ENCODE assay signal across 8 cellular contexts in the genomic region with DNA sequence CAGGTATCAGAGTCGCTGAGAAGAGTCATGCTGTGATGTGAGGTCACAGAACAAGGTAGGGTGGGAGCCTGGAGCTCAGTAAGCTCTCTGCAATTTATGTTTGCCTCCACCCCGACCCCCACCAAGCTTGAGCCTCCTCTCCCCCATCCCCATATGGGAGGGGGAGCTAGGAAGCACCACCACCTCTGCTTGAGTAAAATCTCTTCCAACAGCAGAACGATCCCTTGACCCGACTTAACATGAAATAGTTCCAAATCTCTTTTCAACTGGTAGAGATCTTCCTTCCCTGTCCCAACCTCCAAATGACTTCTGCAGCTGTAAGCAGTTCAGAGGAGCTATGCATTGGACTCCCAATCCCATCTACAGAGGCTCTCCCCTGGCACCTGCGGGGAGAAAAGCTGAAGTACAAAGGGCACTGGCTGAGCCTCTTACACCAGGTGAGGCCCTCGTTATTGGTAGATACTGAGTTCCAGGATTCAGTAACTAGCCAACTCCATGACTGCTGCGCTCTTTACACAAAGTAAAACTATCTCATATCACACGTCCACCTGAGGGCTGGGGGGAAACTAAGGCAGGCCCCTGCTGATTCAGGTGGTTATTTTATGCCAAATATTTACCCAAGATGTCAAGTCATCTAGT. TPM values are rescaled to one million over a fixed set of nuclear protein-coding genes. Genes with fewer than 3 reads are reported as not detected.
DNase-seq lines count a peak whose midpoint lies in the region; ATAC-seq and TF ChIP-seq lines count a peak whose summit lies in the region.

No MANE protein-coding gene starts in this region.

- H3K79me2 ChIP-seq in smooth muscle cell (ENCODE audit: low read depth) = peaks cover 38% of the 10 kb centered on the region

- H4K20me1 ChIP-seq in smooth muscle cell (ENCODE audit: low read depth) = peaks cover 60% of the 10 kb centered on the region

- H3K27ac ChIP-seq in HEK293 (ENCODE audit: extremely low read depth, low read depth, low read length) (peak overlapping the region; percentile 100), smooth muscle cell (ENCODE audit: low read depth) (peak overlapping the region; percentile 65)

- CTCF ChIA-PET in HEK293 (lab: Yijun Ruan, JAX) = interaction anchor here (0.8 to 2.3 kb wide), 4 partner anchors 10 to 254 kb away, joined by 3 to 11 read pairs (median 4); no protein-coding TSS in a partner anchor

- H3K4me3 ChIP-seq in BE2C (ENCODE audit: low read depth, low read length) (peak overlapping the region; percentile 74), HEK293 (ENCODE audit: low read depth, low read length) (peak overlapping the region; percentile 92), smooth muscle cell (peak overlapping the region; percentile 96)

- ATAC-seq in left ventricle myocardium superior (no peak), HG03432 (IDR thresholded peaks at IDR 0.05; ENCODE audit: unreplicated experiment) (no peak), HG02938 (IDR thresholded peaks at IDR 0.05; ENCODE audit: unreplicated experiment) (no peak)

- TF ChIP-seq CTCF in BE2C (IDR thresholded peaks at IDR 0.05; ENCODE audit: low read depth, low read length) (no peak), HEK293 (tag by site-specific recombination; IDR thresholded peaks at IDR 0.05) (no peak), smooth muscle cell (IDR thresholded peaks at IDR 0.05; ENCODE audit: borderline replicate concordance, insufficient read depth, poor library complexity, severe bottlenecking) (no peak)

- no peaks in the 10 kb centered on the region for H3K4me1 ChIP-seq in BE2C
- peaks cover 8% of the 10 kb centered on the region; the same call in 1 of the 2 replicates for H3K4me1 ChIP-seq in HEK293 (ENCODE audit: control insufficient read depth, insufficient read depth, low read length)
- peaks cover 10% of the 10 kb centered on the region for H3K4me1 ChIP-seq in smooth muscle cell (ENCODE audit: low read depth)

- H3K9me3 ChIP-seq in BE2C (no peaks in the 10 kb centered on the region), HEK293 (ENCODE audit: control insufficient read depth, insufficient read depth, low read depth, low read length) (no peaks in the 10 kb centered on the region), smooth muscle cell (replicated peaks; ENCODE audit: low read depth) (no peaks in the 10 kb centered on the region)

- H3K27me3 ChIP-seq in BE2C (no peaks in the 10 kb centered on the region), smooth muscle cell (ENCODE audit: low read depth) (no peaks in the 10 kb centered on the region)

- POLR2A ChIA-PET in HEK293 (lab: Yijun Ruan, JAX) = interaction anchor here (0.7 to 9.9 kb wide), 19 partner anchors 10 to 367 kb away, joined by 3 to 85 read pairs (median 7); a partner anchor contains a TSS

- peaks cover 46% of the 10 kb centered on the region for H3F3A ChIP-seq in smooth muscle cell (ENCODE audit: low read depth)

- WGBS in smooth muscle cell (ENCODE audit: low lambda C conversion rate) = 42% methylated on average over 8 of the region's 8 CpGs

- H3K9ac ChIP-seq in smooth muscle cell (ENCODE audit: low read depth) = no peak overlapping the region

- DNase-seq in BE2C (no peak), left ventricle myocardium superior (peak; percentile 15), smooth muscle cell (lab: John Stamatoyannopoulos, UW; ENCODE audit: unreplicated experiment) (no peak)
- DNase-seq in activated CD8-positive, alpha-beta memory T cell treated with anti-CD3 and anti-CD28 coated beads for 24 hours = peak; percentile 69
- DNase-seq in stimulated activated CD4-positive, alpha-beta T cell treated with anti-CD3 and anti-CD28 coated beads, Interleukin-12 subunit alpha, Interleukin-12 subunit beta, amount 100 ng/mL, for 4 hours = no peak

- no peak overlapping the region for H2AFZ ChIP-seq in smooth muscle cell (ENCODE audit: low read depth)

- intact Hi-C loops in left ventricle myocardium superior (cut with micrococcal nuclease) = no loop called here

- peak overlapping the region; percentile 95 for H3K4me2 ChIP-seq in smooth muscle cell

- H3K36me3 ChIP-seq in BE2C (peaks cover 39% of the 10 kb centered on the region), HEK293 (ENCODE audit: control insufficient read depth in 2 of 2, insufficient read depth in 1 of 2, low read length in 2 of 2) (peaks cover 18 to 40% of the 10 kb centered on the region in 2 experiments), smooth muscle cell (ENCODE audit: low read depth) (peaks cover 3% of the 10 kb centered on the region)

TF ChIP-seq in HEK293, 187 proteins besides CTCF, POLR2A, EP300 and RAD21:
- TF ChIP-seq, protein P1, sequence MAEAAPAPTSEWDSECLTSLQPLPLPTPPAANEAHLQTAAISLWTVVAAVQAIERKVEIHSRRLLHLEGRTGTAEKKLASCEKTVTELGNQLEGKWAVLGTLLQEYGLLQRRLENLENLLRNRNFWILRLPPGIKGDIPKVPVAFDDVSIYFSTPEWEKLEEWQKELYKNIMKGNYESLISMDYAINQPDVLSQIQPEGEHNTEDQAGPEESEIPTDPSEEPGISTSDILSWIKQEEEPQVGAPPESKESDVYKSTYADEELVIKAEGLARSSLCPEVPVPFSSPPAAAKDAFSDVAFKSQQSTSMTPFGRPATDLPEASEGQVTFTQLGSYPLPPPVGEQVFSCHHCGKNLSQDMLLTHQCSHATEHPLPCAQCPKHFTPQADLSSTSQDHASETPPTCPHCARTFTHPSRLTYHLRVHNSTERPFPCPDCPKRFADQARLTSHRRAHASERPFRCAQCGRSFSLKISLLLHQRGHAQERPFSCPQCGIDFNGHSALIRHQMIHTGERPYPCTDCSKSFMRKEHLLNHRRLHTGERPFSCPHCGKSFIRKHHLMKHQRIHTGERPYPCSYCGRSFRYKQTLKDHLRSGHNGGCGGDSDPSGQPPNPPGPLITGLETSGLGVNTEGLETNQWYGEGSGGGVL (tag by site-specific recombination; IDR thresholded peaks at IDR 0.05) = peak; percentile 61
- TF ChIP-seq ZNF777 (tag by site-specific recombination; IDR thresholded peaks at IDR 0.05; ENCODE audit: borderline replicate concordance) (no peak), MZF1 (tag by site-specific recombination; IDR thresholded peaks at IDR 0.05; ENCODE audit: borderline replicate concordance) (no peak), HOXD13 (CRISPR knock-in tag; IDR thresholded peaks at IDR 0.05; ENCODE audit: borderline replicate concordance) (no peak), SETDB1 (IDR thresholded peaks at IDR 0.05; ENCODE audit: insufficient read length, low read length) (no peak)
- TF ChIP-seq, protein P2, sequence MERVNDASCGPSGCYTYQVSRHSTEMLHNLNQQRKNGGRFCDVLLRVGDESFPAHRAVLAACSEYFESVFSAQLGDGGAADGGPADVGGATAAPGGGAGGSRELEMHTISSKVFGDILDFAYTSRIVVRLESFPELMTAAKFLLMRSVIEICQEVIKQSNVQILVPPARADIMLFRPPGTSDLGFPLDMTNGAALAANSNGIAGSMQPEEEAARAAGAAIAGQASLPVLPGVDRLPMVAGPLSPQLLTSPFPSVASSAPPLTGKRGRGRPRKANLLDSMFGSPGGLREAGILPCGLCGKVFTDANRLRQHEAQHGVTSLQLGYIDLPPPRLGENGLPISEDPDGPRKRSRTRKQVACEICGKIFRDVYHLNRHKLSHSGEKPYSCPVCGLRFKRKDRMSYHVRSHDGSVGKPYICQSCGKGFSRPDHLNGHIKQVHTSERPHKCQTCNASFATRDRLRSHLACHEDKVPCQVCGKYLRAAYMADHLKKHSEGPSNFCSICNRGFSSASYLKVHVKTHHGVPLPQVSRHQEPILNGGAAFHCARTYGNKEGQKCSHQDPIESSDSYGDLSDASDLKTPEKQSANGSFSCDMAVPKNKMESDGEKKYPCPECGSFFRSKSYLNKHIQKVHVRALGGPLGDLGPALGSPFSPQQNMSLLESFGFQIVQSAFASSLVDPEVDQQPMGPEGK (tag by site-specific recombination; IDR thresholded peaks at IDR 0.05) = peak; percentile 17; the same call in 1 of the 2 replicates

RNA-seq across cellular contexts. Expression of a gene that starts 3.4 kb away (rescaled TPM):
- polyA plus RNA-seq in BE2C (2012; ENCODE audit: insufficient read depth, insufficient read length, low read depth) = 2,263 TPM
- total RNA-seq in left ventricle myocardium superior (357 TPM), smooth muscle cell (6,157 and 6,793 TPM in 2 replicates)
- 5,089 and 5,332 TPM in 2 replicates for polyA plus RNA-seq in smooth muscle cell

RNA-seq across cellular contexts. Expression of a gene that starts 19.0 kb away (rescaled TPM):
- polyA plus RNA-seq in BE2C (2012; ENCODE audit: insufficient read depth, insufficient read length, low read depth) = 2.4 TPM
- total RNA-seq in left ventricle myocardium superior (0.50 TPM), smooth muscle cell (0.63 and 2.2 TPM in 2 replicates)
- 0.56 and 0.72 TPM in 2 replicates for polyA plus RNA-seq in smooth muscle cell

RNA-seq across cellular contexts. Expression of a gene that starts 43.0 kb away (rescaled TPM):
- 43.0 TPM for polyA plus RNA-seq in BE2C (2012; ENCODE audit: insufficient read depth, insufficient read length, low read depth)
- total RNA-seq in left ventricle myocardium superior (15.4 TPM), smooth muscle cell (17.9 and 19.4 TPM in 2 replicates)
- 25.4 and 28.5 TPM in 2 replicates for polyA plus RNA-seq in smooth muscle cell

Comparison
In these comparisons a context has a peak if more than half of its experiments do, and no peak if none do; other contexts are left out.
1. DNase-seq: peak in activated CD8-positive, alpha-beta memory T cell treated with anti-CD3 and anti-CD28 coated beads for 24 hours (single experiment) and left ventricle myocardium superior (single experiment); none in BE2C (single experiment), smooth muscle cell (single experiment) and stimulated activated CD4-positive, alpha-beta T cell treated with anti-CD3 and anti-CD28 coated beads, Interleukin-12 subunit alpha, Interleukin-12 subunit beta, amount 100 ng/mL, for 4 hours (single experiment).
2. RNA of a gene that starts 3.4 kb away (total RNA-seq): 6,157 to 6,793 TPM in smooth muscle cell; 357 TPM in left ventricle myocardium superior (single experiment); every median in the first group is over 10 times any median in the second.
3. Peak in every context shown above with its lines, with median percentiles within 50 percentile points of each other: H3K4me3 ChIP-seq.